In genomic region chr10:110803239-110803593, GRCh38 we compare ENCODE assay signal across 9 cellular contexts.
DNase-seq lines count a peak whose midpoint lies in the region; ATAC-seq and TF ChIP-seq lines count a peak whose summit lies in the region.
"Had no signal": no experiment of that assay in that cellular context is flagged by ENCODE, and none has a peak within 500 bp of the region (broad histone marks: within the 10 kb centered on the region; RNA-seq: fewer than 3 reads in every experiment).

No MANE protein-coding gene starts in this region.

- no peaks in the 10 kb centered on the region for H3K36me3 Mint-ChIP-seq in activated CD8-positive, alpha-beta T cell treated with anti-CD3 and anti-CD28 coated beads, Interleukin-2, amount 10 ng/mL, durations not matched to agents 7 days and 5 days (ENCODE audit: low read depth)

- no peak overlapping the region for H3K4me3 ChIP-seq in smooth muscle cell
- H3K4me3 ChIP-seq: testis had no signal

- no peaks in the 10 kb centered on the region for H3K27me3 ChIP-seq in smooth muscle cell (ENCODE audit: low read depth)
- H3K27me3 ChIP-seq: neutrophil, testis had no signal

- peaks cover 41% of the 10 kb centered on the region for H3K4me1 Mint-ChIP-seq in activated CD8-positive, alpha-beta T cell treated with anti-CD3 and anti-CD28 coated beads, Interleukin-2, amount 10 ng/mL, durations not matched to agents 7 days and 5 days (ENCODE audit: low read depth)

- CTCF ChIA-PET in activated CD8-positive, alpha-beta T cell treated with anti-CD3 and anti-CD28 coated beads, Interleukin-2, amount 10 ng/mL, durations not matched to agents 7 days and 5 days (lab: Charles Lee): interaction anchor here (0.6 to 4.4 kb wide), 44 partner anchors 9 to 212 kb away, joined by 3 to 88 read pairs (median 4); partner anchors contain the start of genes PDCD4 and SHOC2

- peak overlapping the region; percentile 90 for H3K27ac ChIP-seq in smooth muscle cell (ENCODE audit: low read depth)
- H3K27ac ChIP-seq: neutrophil had no signal

- no peaks in the 10 kb centered on the region for H4K20me1 ChIP-seq in smooth muscle cell (ENCODE audit: low read depth)

- no peaks in the 10 kb centered on the region for H3K9me3 ChIP-seq in smooth muscle cell (replicated peaks; ENCODE audit: low read depth)
- H3K9me3 ChIP-seq: neutrophil, testis had no signal

- POLR2A ChIA-PET in activated CD8-positive, alpha-beta T cell treated with anti-CD3 and anti-CD28 coated beads, Interleukin-2, amount 10 ng/mL, durations not matched to agents 7 days and 5 days (lab: Charles Lee): interaction anchor here (0.9 to 2.4 kb wide), 9 partner anchors 24 to 116 kb away, joined by 3 to 12 read pairs (median 5); partner anchors contain the start of genes BBIP1, PDCD4 and SHOC2

- DNase-seq in activated CD8-positive, alpha-beta T cell treated with anti-CD3 and anti-CD28 coated beads, Interleukin-2, amount 10 ng/mL, durations not matched to agents 7 days and 5 days: no peak
- no peak for DNase-seq in smooth muscle cell (lab: John Stamatoyannopoulos, UW; ENCODE audit: unreplicated experiment)
- no peak for DNase-seq in NCI-H2029 treated with DMSO at 0.1 percent for 48 hours (lab: John Stamatoyannopoulos, UW)
- DNase-seq in iPS-NIHi11 (ENCODE audit: low spot score): no peak
- no peak for DNase-seq in dedifferentiated amniotic fluid mesenchymal stem cell (ENCODE audit: extremely low spot score)

- ATAC-seq in GM19023 (IDR thresholded peaks at IDR 0.05; ENCODE audit: unreplicated experiment): peak; percentile 68
- ATAC-seq in HG02852 (IDR thresholded peaks at IDR 0.05; ENCODE audit: unreplicated experiment): peak; percentile 76
- ATAC-seq in activated CD8-positive, alpha-beta T cell treated with anti-CD3 and anti-CD28 coated beads, Interleukin-2, amount 10 ng/mL, durations not matched to agents 7 days and 5 days: no peak

- no peak for TF ChIP-seq CTCF in smooth muscle cell (IDR thresholded peaks at IDR 0.05; ENCODE audit: borderline replicate concordance, insufficient read depth, poor library complexity, severe bottlenecking)

- no peak overlapping the region for H3K4me3 Mint-ChIP-seq in activated CD8-positive, alpha-beta T cell treated with anti-CD3 and anti-CD28 coated beads, Interleukin-2, amount 10 ng/mL, durations not matched to agents 7 days and 5 days

- H3K79me2 ChIP-seq in smooth muscle cell (ENCODE audit: low read depth): no peaks in the 10 kb centered on the region

- no peaks in the 10 kb centered on the region for H3K27me3 Mint-ChIP-seq in activated CD8-positive, alpha-beta T cell treated with anti-CD3 and anti-CD28 coated beads, Interleukin-2, amount 10 ng/mL, durations not matched to agents 7 days and 5 days (ENCODE audit: low read depth)

- H3F3A ChIP-seq in smooth muscle cell (ENCODE audit: low read depth): no peaks in the 10 kb centered on the region

- H3K4me2 ChIP-seq in smooth muscle cell: peak overlapping the region; percentile 74

- peak overlapping the region; percentile 54 for H3K9ac ChIP-seq in smooth muscle cell (ENCODE audit: low read depth)

- peak overlapping the region; percentile 22 for H2AFZ ChIP-seq in smooth muscle cell (ENCODE audit: low read depth)

- H3K9me3 Mint-ChIP-seq in activated CD8-positive, alpha-beta T cell treated with anti-CD3 and anti-CD28 coated beads, Interleukin-2, amount 10 ng/mL, durations not matched to agents 7 days and 5 days (ENCODE audit: insufficient read depth): no peaks in the 10 kb centered on the region

- H3K27ac Mint-ChIP-seq in activated CD8-positive, alpha-beta T cell treated with anti-CD3 and anti-CD28 coated beads, Interleukin-2, amount 10 ng/mL, durations not matched to agents 7 days and 5 days: peak overlapping the region; percentile 81

- H3K4me1 ChIP-seq in smooth muscle cell (ENCODE audit: low read depth): peaks cover 11% of the 10 kb centered on the region

- 75% methylated on average over 5 of the region's 5 CpGs for WGBS in smooth muscle cell (ENCODE audit: low lambda C conversion rate)

- no peaks in the 10 kb centered on the region for H3K36me3 ChIP-seq in smooth muscle cell (ENCODE audit: low read depth)
- H3K36me3 ChIP-seq: neutrophil had no signal
